Comparison of ENCODE assay signal across 1 cellular context in genomic region chr18:55672574-55673361, GRCh38.
TF ChIP-seq lines count a peak whose summit lies in the region.

No MANE protein-coding gene starts in this region.

TF ChIP-seq in GM23338, 12 proteins besides CTCF, POLR2A, EP300 and RAD21 (continued from another document):
- TF ChIP-seq, protein P1, sequence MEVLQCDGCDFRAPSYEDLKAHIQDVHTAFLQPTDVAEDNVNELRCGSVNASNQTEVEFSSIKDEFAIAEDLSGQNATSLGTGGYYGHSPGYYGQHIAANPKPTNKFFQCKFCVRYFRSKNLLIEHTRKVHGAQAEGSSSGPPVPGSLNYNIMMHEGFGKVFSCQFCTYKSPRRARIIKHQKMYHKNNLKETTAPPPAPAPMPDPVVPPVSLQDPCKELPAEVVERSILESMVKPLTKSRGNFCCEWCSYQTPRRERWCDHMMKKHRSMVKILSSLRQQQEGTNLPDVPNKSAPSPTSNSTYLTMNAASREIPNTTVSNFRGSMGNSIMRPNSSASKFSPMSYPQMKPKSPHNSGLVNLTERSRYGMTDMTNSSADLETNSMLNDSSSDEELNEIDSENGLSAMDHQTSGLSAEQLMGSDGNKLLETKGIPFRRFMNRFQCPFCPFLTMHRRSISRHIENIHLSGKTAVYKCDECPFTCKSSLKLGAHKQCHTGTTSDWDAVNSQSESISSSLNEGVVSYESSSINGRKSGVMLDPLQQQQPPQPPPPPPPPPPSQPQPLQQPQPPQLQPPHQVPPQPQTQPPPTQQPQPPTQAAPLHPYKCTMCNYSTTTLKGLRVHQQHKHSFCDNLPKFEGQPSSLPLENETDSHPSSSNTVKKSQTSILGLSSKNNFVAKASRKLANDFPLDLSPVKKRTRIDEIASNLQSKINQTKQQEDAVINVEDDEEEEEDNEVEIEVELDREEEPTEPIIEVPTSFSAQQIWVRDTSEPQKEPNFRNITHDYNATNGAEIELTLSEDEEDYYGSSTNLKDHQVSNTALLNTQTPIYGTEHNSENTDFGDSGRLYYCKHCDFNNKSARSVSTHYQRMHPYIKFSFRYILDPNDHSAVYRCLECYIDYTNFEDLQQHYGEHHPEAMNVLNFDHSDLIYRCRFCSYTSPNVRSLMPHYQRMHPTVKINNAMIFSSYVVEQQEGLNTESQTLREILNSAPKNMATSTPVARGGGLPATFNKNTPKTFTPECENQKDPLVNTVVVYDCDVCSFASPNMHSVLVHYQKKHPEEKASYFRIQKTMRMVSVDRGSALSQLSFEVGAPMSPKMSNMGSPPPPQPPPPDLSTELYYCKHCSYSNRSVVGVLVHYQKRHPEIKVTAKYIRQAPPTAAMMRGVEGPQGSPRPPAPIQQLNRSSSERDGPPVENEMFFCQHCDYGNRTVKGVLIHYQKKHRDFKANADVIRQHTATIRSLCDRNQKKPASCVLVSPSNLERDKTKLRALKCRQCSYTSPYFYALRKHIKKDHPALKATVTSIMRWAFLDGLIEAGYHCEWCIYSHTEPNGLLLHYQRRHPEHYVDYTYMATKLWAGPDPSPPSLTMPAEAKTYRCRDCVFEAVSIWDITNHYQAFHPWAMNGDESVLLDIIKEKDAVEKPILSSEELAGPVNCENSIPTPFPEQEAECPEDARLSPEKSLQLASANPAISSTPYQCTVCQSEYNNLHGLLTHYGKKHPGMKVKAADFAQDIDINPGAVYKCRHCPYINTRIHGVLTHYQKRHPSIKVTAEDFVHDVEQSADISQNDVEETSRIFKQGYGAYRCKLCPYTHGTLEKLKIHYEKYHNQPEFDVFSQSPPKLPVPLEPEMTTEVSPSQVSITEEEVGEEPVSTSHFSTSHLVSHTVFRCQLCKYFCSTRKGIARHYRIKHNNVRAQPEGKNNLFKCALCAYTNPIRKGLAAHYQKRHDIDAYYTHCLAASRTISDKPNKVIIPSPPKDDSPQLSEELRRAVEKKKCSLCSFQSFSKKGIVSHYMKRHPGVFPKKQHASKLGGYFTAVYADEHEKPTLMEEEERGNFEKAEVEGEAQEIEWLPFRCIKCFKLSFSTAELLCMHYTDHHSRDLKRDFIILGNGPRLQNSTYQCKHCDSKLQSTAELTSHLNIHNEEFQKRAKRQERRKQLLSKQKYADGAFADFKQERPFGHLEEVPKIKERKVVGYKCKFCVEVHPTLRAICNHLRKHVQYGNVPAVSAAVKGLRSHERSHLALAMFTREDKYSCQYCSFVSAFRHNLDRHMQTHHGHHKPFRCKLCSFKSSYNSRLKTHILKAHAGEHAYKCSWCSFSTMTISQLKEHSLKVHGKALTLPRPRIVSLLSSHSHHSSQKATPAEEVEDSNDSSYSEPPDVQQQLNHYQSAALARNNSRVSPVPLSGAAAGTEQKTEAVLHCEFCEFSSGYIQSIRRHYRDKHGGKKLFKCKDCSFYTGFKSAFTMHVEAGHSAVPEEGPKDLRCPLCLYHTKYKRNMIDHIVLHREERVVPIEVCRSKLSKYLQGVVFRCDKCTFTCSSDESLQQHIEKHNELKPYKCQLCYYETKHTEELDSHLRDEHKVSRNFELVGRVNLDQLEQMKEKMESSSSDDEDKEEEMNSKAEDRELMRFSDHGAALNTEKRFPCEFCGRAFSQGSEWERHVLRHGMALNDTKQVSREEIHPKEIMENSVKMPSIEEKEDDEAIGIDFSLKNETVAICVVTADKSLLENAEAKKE (CRISPR knock-in tag; IDR thresholded peaks at IDR 0.05) = no peak
- TF ChIP-seq EZH2 (IDR thresholded peaks at IDR 0.05; ENCODE audit: low read depth, unreplicated experiment) = no peak
- no peak for TF ChIP-seq ZNF331 (CRISPR knock-in tag; IDR thresholded peaks at IDR 0.05; ENCODE audit: low read depth)
- TF ChIP-seq EZH2phosphoT487 (IDR thresholded peaks at IDR 0.05; ENCODE audit: unreplicated experiment) = no peak
- TF ChIP-seq ETS1 (IDR thresholded peaks at IDR 0.05) = no peak
- TF ChIP-seq ZNF114 (CRISPR knock-in tag; IDR thresholded peaks at IDR 0.05) = no peak
- TF ChIP-seq CREB1 (CRISPR knock-in tag; IDR thresholded peaks at IDR 0.05; ENCODE audit: low read depth) = no peak
- no peak for TF ChIP-seq REST (IDR thresholded peaks at IDR 0.05; ENCODE audit: unreplicated experiment)
- TF ChIP-seq STAT1 (IDR thresholded peaks at IDR 0.05; ENCODE audit: unreplicated experiment) = no peak
